In genomic region chr19:15266683-15267082, GRCh38 we compare ENCODE assay signal across 15 cellular contexts. TPM values are rescaled to one million over a fixed set of nuclear protein-coding genes. Genes with fewer than 3 reads are reported as not detected.
DNase-seq lines count a peak whose midpoint lies in the region; ATAC-seq and TF ChIP-seq lines count a peak whose summit lies in the region.
"Had no signal": no experiment of that assay in that cellular context is flagged by ENCODE, and none has a peak within 500 bp of the region (broad histone marks: within the 10 kb centered on the region; RNA-seq: fewer than 3 reads in every experiment).

No MANE protein-coding gene starts in this region.

- peaks cover 73% of the 10 kb centered on the region for H3K36me3 ChIP-seq in IMR-90 (ENCODE audit: control insufficient read depth, insufficient read depth, low read length)

- CTCF ChIA-PET in IMR-90 (lab: Yijun Ruan, JAX): no interaction called here

- H3K27me3 ChIP-seq in IMR-90 (ENCODE audit: control insufficient read depth, insufficient read depth, low read length): no peaks in the 10 kb centered on the region
- H3K27me3 ChIP-seq: BE2C had no signal

- H4K20me1 ChIP-seq in IMR-90 (ENCODE audit: insufficient read depth, low read length): peaks cover 99% of the 10 kb centered on the region

- no peak overlapping the region for H3K4me3 ChIP-seq in IMR-90 (ENCODE audit: insufficient read depth, low read depth, low read length)
- H3K4me3 ChIP-seq in skin epidermis: no peak overlapping the region
- H3K4me3 ChIP-seq: thoracic aorta had no signal

- H3K79me1 ChIP-seq in IMR-90 (ENCODE audit: low read depth in 1 of 2, low read length in 2 of 2): peaks cover 28 to 96% of the 10 kb centered on the region in 2 experiments

- no peak for DNase-seq in IMR-90
- no peak for DNase-seq in left ventricle myocardium superior
- no peak for DNase-seq in activated CD8-positive, alpha-beta memory T cell treated with anti-CD3 and anti-CD28 coated beads for 24 hours
- no peak for DNase-seq in NOMO-1 (lab: John Stamatoyannopoulos, UW; ENCODE audit: unreplicated experiment in 2 of 2)
- no peak for DNase-seq in activated T-cell treated with anti-CD3 and anti-CD28 coated beads, Interleukin-2, amount 50 U/mL, for 72 hours
- DNase-seq: activated CD4-positive, alpha-beta memory T cell treated with anti-CD3 and anti-CD28 coated beads for 36 hours; BE2C had no signal

- H2BK15ac ChIP-seq in IMR-90 (ENCODE audit: low read depth, low read length): no peak overlapping the region

- no peaks in the 10 kb centered on the region for H3K9me3 Mint-ChIP-seq in activated T-cell treated with anti-CD3 and anti-CD28 coated beads, Interleukin-2, amount 50 U/mL, for 72 hours
- H3K9me3 Mint-ChIP-seq: activated CD4-positive, alpha-beta memory T cell treated with anti-CD3 and anti-CD28 coated beads for 36 hours; activated T-helper 17 cell treated with anti-CD3 and anti-CD28 coated beads, Interleukin-2, amount 50 U/mL, for 72 hours had no signal

- dilution Hi-C loops in IMR-90 (cut with HindIII; ENCODE audit: low sequenced_read_pairs, unreplicated experiment): no loop called here

- TF ChIP-seq POLR2A in IMR-90 (IDR thresholded peaks at IDR 0.05; ENCODE audit: low read depth, low read length): no peak

- no peaks in the 10 kb centered on the region for H3K27me3 Mint-ChIP-seq in activated T-cell treated with anti-CD3 and anti-CD28 coated beads, Interleukin-2, amount 50 U/mL, for 72 hours (ENCODE audit: low read depth)
- H3K27me3 Mint-ChIP-seq: activated CD4-positive, alpha-beta memory T cell treated with anti-CD3 and anti-CD28 coated beads for 36 hours; activated T-helper 17 cell treated with anti-CD3 and anti-CD28 coated beads, Interleukin-2, amount 50 U/mL, for 72 hours had no signal

- no peak overlapping the region for H3K56ac ChIP-seq in IMR-90 (ENCODE audit: extremely low read depth, insufficient read depth, low read length)

- H2AFZ ChIP-seq in IMR-90 (replicated peaks; ENCODE audit: low read length, poor library complexity): no peak overlapping the region

- peak overlapping the region; percentile 32; the same call in 1 of the 2 replicates for H3K14ac ChIP-seq in IMR-90 (replicated peaks; ENCODE audit: low read depth, low read length)

- H3K9ac ChIP-seq in IMR-90 (ENCODE audit: low read depth, low read length): no peak overlapping the region
- H3K9ac ChIP-seq: KMS-11 had no signal

- no peak for TF ChIP-seq CTCF in IMR-90 (conservative IDR thresholded peaks at IDR 0.05; ENCODE audit: low read depth, low read length)

- peaks cover 51% of the 10 kb centered on the region for H3K9me1 ChIP-seq in IMR-90 (ENCODE audit: insufficient read depth, low read length)

- peak overlapping the region; percentile 79 for H2AK9ac ChIP-seq in IMR-90 (replicated peaks; ENCODE audit: low read depth, low read length, poor library complexity)

- ATAC-seq in IMR-90 (ENCODE audit: low read depth) (no peak), left ventricle myocardium superior (peak; percentile 36), GM21619 (IDR thresholded peaks at IDR 0.05; ENCODE audit: unreplicated experiment) (no peak)
- no peak for ATAC-seq in activated T-cell treated with anti-CD3 and anti-CD28 coated beads, Interleukin-2, amount 50 U/mL, for 72 hours (replicated peaks in 1 of 2)
- ATAC-seq: activated T-helper 17 cell treated with anti-CD3 and anti-CD28 coated beads, Interleukin-2, amount 50 U/mL, for 72 hours had no signal

- peaks cover 27% of the 10 kb centered on the region for H3K4me1 Mint-ChIP-seq in activated T-cell treated with anti-CD3 and anti-CD28 coated beads, Interleukin-2, amount 50 U/mL, for 72 hours (ENCODE audit: low read depth)

- peak overlapping the region; percentile 38; the same call in 1 of the 2 replicates for H3K4ac ChIP-seq in IMR-90 (ENCODE audit: low read depth, low read length)

- peaks cover 0 to 19% of the 10 kb centered on the region in 2 donors for H3K36me3 Mint-ChIP-seq in activated T-cell treated with anti-CD3 and anti-CD28 coated beads, Interleukin-2, amount 50 U/mL, for 72 hours (ENCODE audit: insufficient read depth in 2 of 2)

- H3K9me3 ChIP-seq in IMR-90 (ENCODE audit: control insufficient read depth, insufficient read depth, low read length): no peaks in the 10 kb centered on the region
- H3K9me3 ChIP-seq: BE2C, thoracic aorta had no signal

- H3K27ac ChIP-seq in IMR-90 (ENCODE audit: insufficient read depth, low read length) (no peak overlapping the region; the same call in 1 of the 2 replicates), angular gyrus (ENCODE audit: low read depth, low read length) (peak overlapping the region; percentile 46), skin epidermis (peak overlapping the region in 11 of 21 experiments; percentile 1 to 90 (median 61))
- H3K27ac ChIP-seq: KMS-11, thoracic aorta had no signal

- H3K4me2 ChIP-seq in IMR-90 (ENCODE audit: low read depth, low read length): no peak overlapping the region
- H3K4me2 ChIP-seq: KMS-11 had no signal

- H4K5ac ChIP-seq in IMR-90 (ENCODE audit: low read depth, low read length): no peak overlapping the region

- no peak for TF ChIP-seq RAD21 in IMR-90 (IDR thresholded peaks at IDR 0.05; ENCODE audit: low read length)

- no peak overlapping the region for H2BK120ac ChIP-seq in IMR-90 (ENCODE audit: low read depth, low read length)

- intact Hi-C loops in IMR-90 (cut with micrococcal nuclease): loop anchor here (2.0 kb wide), 1 partner anchor 14 kb away; no protein-coding TSS in a partner anchor
- intact Hi-C loops in left ventricle myocardium superior (cut with micrococcal nuclease): no loop called here

- no CpG with 5 or more reads among the region's 1 CpG for WGBS in IMR-90 (ENCODE audit: extremely low coverage in 2 of 2, insufficient read length in 1 of 2), 2 experiments

- no peak overlapping the region for H3K4me3 Mint-ChIP-seq in activated T-cell treated with anti-CD3 and anti-CD28 coated beads, Interleukin-2, amount 50 U/mL, for 72 hours
- H3K4me3 Mint-ChIP-seq: activated CD4-positive, alpha-beta memory T cell treated with anti-CD3 and anti-CD28 coated beads for 36 hours; activated T-helper 17 cell treated with anti-CD3 and anti-CD28 coated beads, Interleukin-2, amount 50 U/mL, for 72 hours had no signal

- in situ Hi-C loops in IMR-90 (cut with MboI; ENCODE audit: low sequenced_read_pairs): no loop called here

- H3K4me1 ChIP-seq in IMR-90 (ENCODE audit: control insufficient read depth, insufficient read depth, low read length): peaks cover 31% of the 10 kb centered on the region

- no peak overlapping the region for H3K27ac Mint-ChIP-seq in activated T-cell treated with anti-CD3 and anti-CD28 coated beads, Interleukin-2, amount 50 U/mL, for 72 hours

- no peak overlapping the region; the same call in 1 of the 2 replicates for H3K23ac ChIP-seq in IMR-90 (ENCODE audit: low read depth, low read length)

- no peak overlapping the region for H3K18ac ChIP-seq in IMR-90 (ENCODE audit: low read depth, low read length)

- H4K91ac ChIP-seq in IMR-90 (ENCODE audit: insufficient read depth, low read depth, low read length): no peak overlapping the region

- POLR2A ChIA-PET in IMR-90 (lab: Charles Lee; ENCODE audit: unreplicated experiment): no interaction called here

- no peak overlapping the region for H2BK20ac ChIP-seq in IMR-90 (ENCODE audit: low read depth, low read length)

- no peak overlapping the region for H2BK5ac ChIP-seq in IMR-90 (ENCODE audit: low read depth, low read length, poor library complexity, severe bottlenecking)

- peak overlapping the region; percentile 51; the same call in 1 of the 2 replicates for H2AK5ac ChIP-seq in IMR-90 (ENCODE audit: low read depth, low read length)

- no peak overlapping the region for H4K8ac ChIP-seq in IMR-90 (ENCODE audit: low read depth in 2 of 2, low read length in 2 of 2)

- no TSS peak for BruUV-seq in IMR-90 (replicated peaks; lab: Mats Ljungman, UMichigan)

TF ChIP-seq in IMR-90, 13 proteins besides CTCF, POLR2A, EP300 and RAD21:
- no peak for TF ChIP-seq MXI1 (IDR thresholded peaks at IDR 0.05; ENCODE audit: borderline replicate concordance, low read depth, low read length)

RNA-seq across cellular contexts. Expression of gene EPHX3, which starts 34.4 kb away (rescaled TPM):
- total RNA-seq in IMR-90 (2012; rRNA removed): 0.18 TPM in 1 of 2 replicates, not detected in the other
- polyA plus RNA-seq in IMR-90 (2012; rRNA removed): 0.12 and 0.16 TPM in 2 replicates
- 0.08 and 0.09 TPM in 2 replicates for polyA plus RNA-seq in IMR-90 (2012; cell fraction: cytosol; rRNA removed)
- 0.78 and 1.2 TPM in 2 replicates for polyA plus RNA-seq in IMR-90 (2012; cell fraction: nucleus; rRNA removed; ENCODE audit: low replicate concordance)
- not detected for total RNA-seq in left ventricle myocardium superior
- total RNA-seq in activated T-cell treated with anti-CD3 and anti-CD28 coated beads, Interleukin-2, amount 50 U/mL, for 72 hours: under 1 TPM; 0.16 to 0.62 TPM
- total RNA-seq: activated CD4-positive, alpha-beta memory T cell treated with anti-CD3 and anti-CD28 coated beads for 36 hours; pulmonary artery endothelial cell; SK-MEL-5 had no signal
